8 cellular contexts compared by ENCODE assay signal in the genomic region with DNA sequence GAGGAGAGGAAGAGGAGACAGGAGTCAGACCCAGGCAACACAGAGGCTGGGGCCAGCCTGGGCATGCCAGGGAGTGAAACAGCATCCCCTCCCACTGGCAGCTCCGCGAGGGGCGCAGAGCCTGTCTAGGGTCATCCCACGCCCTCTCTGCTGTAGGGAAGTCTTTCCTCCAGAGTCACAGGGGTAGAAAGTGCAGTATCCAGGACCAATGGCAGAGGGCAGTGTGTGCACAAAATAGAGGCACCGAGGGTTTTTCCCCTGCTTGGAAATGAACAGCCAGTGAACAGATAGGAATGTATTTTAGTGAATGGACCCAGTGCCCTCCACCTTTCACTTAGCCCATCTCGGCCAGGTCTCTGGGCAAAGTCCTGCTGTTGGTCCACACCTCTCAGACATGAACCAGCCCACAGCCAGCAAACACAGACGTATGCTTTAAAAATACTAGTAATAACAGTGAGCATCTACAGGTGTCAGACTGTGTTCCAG. TPM values are rescaled to one million over a fixed set of nuclear protein-coding genes. Genes with fewer than 3 reads are reported as not detected.
DNase-seq lines count a peak whose midpoint lies in the region; ATAC-seq, FAIRE-seq and TF ChIP-seq lines count a peak whose summit lies in the region.

No MANE protein-coding gene starts in this region.

- no peak for FAIRE-seq in H54 (lab: Jason Lieb, UNC)

- H3K27ac ChIP-seq in lower lobe of right lung, result no peak overlapping the region

- H3K4me1 ChIP-seq in lower lobe of right lung, result no peaks in the 10 kb centered on the region

- intact Hi-C loops in lower lobe of right lung (cut with DNase I), result loop anchor here (5.0 kb wide), 1 partner anchor 299 kb away; no protein-coding TSS in a partner anchor

- CTCF ChIA-PET in activated CD4-positive, alpha-beta memory T cell treated with anti-CD3 and anti-CD28 coated beads, Interleukin-2, amount 10 ng/mL, durations not matched to agents 7 days and 5 days (lab: Charles Lee), result interaction anchor here (1.0 to 11.7 kb wide), 8 partner anchors 13 to 302 kb away, joined by 3 to 134 read pairs (median 4); no protein-coding TSS in a partner anchor

- peak; percentile 67 for TF ChIP-seq CTCF in lower lobe of right lung (IDR thresholded peaks at IDR 0.05)

- ATAC-seq in lower lobe of right lung (peak; percentile 83 to 89), HG03442 (IDR thresholded peaks at IDR 0.05; ENCODE audit: unreplicated experiment) (no peak)

- POLR2A ChIA-PET in activated CD4-positive, alpha-beta memory T cell treated with anti-CD3 and anti-CD28 coated beads, Interleukin-2, amount 10 ng/mL, durations not matched to agents 7 days and 5 days (lab: Charles Lee), result interaction anchor here (1.5 kb wide), 1 partner anchor 290 kb away, joined by 4 read pairs; no protein-coding TSS in a partner anchor

- no peaks in the 10 kb centered on the region for H3K36me3 Mint-ChIP-seq in activated CD4-positive, alpha-beta memory T cell treated with anti-CD3 and anti-CD28 coated beads, Interleukin-2, amount 10 ng/mL, durations not matched to agents 7 days and 5 days (ENCODE audit: low read depth)

- H3K4me3 ChIP-seq in lower lobe of right lung, result no peak overlapping the region

- H3K27me3 ChIP-seq in lower lobe of right lung (ENCODE audit: low read depth), result peaks cover 20% of the 10 kb centered on the region

- H3K9me3 ChIP-seq in lower lobe of right lung, result no peaks in the 10 kb centered on the region

- no peak overlapping the region for H3K4me3 Mint-ChIP-seq in activated CD4-positive, alpha-beta memory T cell treated with anti-CD3 and anti-CD28 coated beads, Interleukin-2, amount 10 ng/mL, durations not matched to agents 7 days and 5 days

- H3K27me3 Mint-ChIP-seq in activated CD4-positive, alpha-beta memory T cell treated with anti-CD3 and anti-CD28 coated beads, Interleukin-2, amount 10 ng/mL, durations not matched to agents 7 days and 5 days, result peaks cover 3% of the 10 kb centered on the region

- no peaks in the 10 kb centered on the region for H3K9me3 Mint-ChIP-seq in activated CD4-positive, alpha-beta memory T cell treated with anti-CD3 and anti-CD28 coated beads, Interleukin-2, amount 10 ng/mL, durations not matched to agents 7 days and 5 days

- TF ChIP-seq POLR2A in H54 (IDR thresholded peaks at IDR 0.05; ENCODE audit: low read depth, low read length), result no peak

- H3K27ac Mint-ChIP-seq in activated CD4-positive, alpha-beta memory T cell treated with anti-CD3 and anti-CD28 coated beads, Interleukin-2, amount 10 ng/mL, durations not matched to agents 7 days and 5 days, result no peak overlapping the region

- H3K4me1 Mint-ChIP-seq in activated CD4-positive, alpha-beta memory T cell treated with anti-CD3 and anti-CD28 coated beads, Interleukin-2, amount 10 ng/mL, durations not matched to agents 7 days and 5 days, result peaks cover 18% of the 10 kb centered on the region

- H3K36me3 ChIP-seq in lower lobe of right lung, result no peaks in the 10 kb centered on the region

- peak; percentile 88 for DNase-seq in AG20443 (ENCODE audit: low spot score)
- peak; percentile 77 for DNase-seq in H54 (ENCODE audit: insufficient read length, low spot score)
- DNase-seq in NCI-H510A treated with DMSO at 0.1 percent for 48 hours (lab: John Stamatoyannopoulos, UW), result peak; percentile 55
- peak; percentile 66 for DNase-seq in activated CD4-positive, alpha-beta memory T cell treated with anti-CD3 and anti-CD28 coated beads, Interleukin-2, amount 10 ng/mL, durations not matched to agents 7 days and 5 days
- DNase-seq in effector CD4-positive, alpha-beta T cell, result peak; percentile 31
- DNase-seq in lower lobe of right lung, result no peak
- DNase-seq in stimulated activated CD8-positive, alpha-beta memory T cell treated with anti-CD3 and anti-CD28 coated beads, Interleukin-12 subunit alpha, Interleukin-12 subunit beta, amount 100 ng/mL, for 24 hours (ENCODE audit: extremely low read depth), result peak; percentile 19

RNA-seq across cellular contexts. Expression of gene KRT74, which starts 9.4 kb away (rescaled TPM):
- total RNA-seq in activated CD4-positive, alpha-beta memory T cell treated with anti-CD3 and anti-CD28 coated beads, Interleukin-2, amount 10 ng/mL, durations not matched to agents 7 days and 5 days, result not detected
- not detected for total RNA-seq in lower lobe of right lung

RNA-seq across cellular contexts. Expression of gene KRT72, which starts 18.2 kb away (rescaled TPM):
- total RNA-seq in activated CD4-positive, alpha-beta memory T cell treated with anti-CD3 and anti-CD28 coated beads, Interleukin-2, amount 10 ng/mL, durations not matched to agents 7 days and 5 days, result not detected
- total RNA-seq in lower lobe of right lung, result not detected

RNA-seq across cellular contexts. Expression of gene KRT71, which starts 30.1 kb away (rescaled TPM):
- not detected for total RNA-seq in activated CD4-positive, alpha-beta memory T cell treated with anti-CD3 and anti-CD28 coated beads, Interleukin-2, amount 10 ng/mL, durations not matched to agents 7 days and 5 days
- total RNA-seq in lower lobe of right lung, result not detected

RNA-seq across cellular contexts. Expression of gene KRT73, which starts 35.3 kb away (rescaled TPM):
- total RNA-seq in activated CD4-positive, alpha-beta memory T cell treated with anti-CD3 and anti-CD28 coated beads, Interleukin-2, amount 10 ng/mL, durations not matched to agents 7 days and 5 days, result not detected
- total RNA-seq in lower lobe of right lung, result not detected
